25 cellular contexts compared by ENCODE assay signal in the genomic region with DNA sequence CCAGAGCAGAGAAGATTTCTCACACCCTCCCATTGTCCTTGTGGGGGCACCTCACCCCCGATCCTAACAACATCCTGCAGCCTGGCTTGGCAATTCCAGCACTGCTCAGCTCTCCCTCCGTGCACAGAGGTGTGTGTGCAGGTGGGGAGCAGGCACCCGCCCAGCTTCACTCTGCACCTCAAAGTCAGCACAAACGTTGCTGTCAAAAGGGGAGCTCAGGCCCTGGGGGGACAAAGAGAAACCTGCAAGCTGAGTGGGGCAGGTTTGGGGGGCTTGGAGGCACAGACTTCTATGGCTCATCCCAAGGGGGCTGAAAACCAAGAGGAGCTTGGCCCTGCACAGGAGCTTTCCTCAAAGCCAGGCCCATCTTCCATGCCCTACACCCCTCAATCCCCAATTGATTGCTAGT.
A peak's percentile ranks its signal among the peaks of the same experiment; 100 is the strongest.
DNase-seq lines count a peak whose midpoint lies in the region; TF ChIP-seq lines count a peak whose summit lies in the region.
"Had no signal": no experiment of that assay in that cellular context is flagged by ENCODE, and none has a peak within 500 bp of the region (broad histone marks: within the 10 kb centered on the region; RNA-seq: fewer than 3 reads in every experiment).

No MANE protein-coding gene starts in this region.

- H2AFZ ChIP-seq in neural progenitor cell (replicated peaks): no peak overlapping the region

- no peaks in the 10 kb centered on the region for H3K79me2 ChIP-seq in neural progenitor cell (ENCODE audit: low read depth)

- H3K9me3 ChIP-seq in colonic mucosa (no peaks in the 10 kb centered on the region), neural progenitor cell (ENCODE audit: low read depth) (no peaks in the 10 kb centered on the region), ascending aorta (no peaks in the 10 kb centered on the region)
- H3K9me3 ChIP-seq: lower lobe of right lung, SJCRH30, upper lobe of left lung had no signal

- H3K4me2 ChIP-seq in neural progenitor cell: no peak overlapping the region

- H3K27me3 ChIP-seq in colonic mucosa: no peaks in the 10 kb centered on the region
- H3K27me3 ChIP-seq in neural progenitor cell: no peaks in the 10 kb centered on the region
- no peaks in the 10 kb centered on the region for H3K27me3 ChIP-seq in ascending aorta
- H3K27me3 ChIP-seq in brain microvascular endothelial cell (replicated peaks): peaks cover 2% of the 10 kb centered on the region
- H3K27me3 ChIP-seq: SJCRH30, upper lobe of left lung had no signal

- no peaks in the 10 kb centered on the region for H3K36me3 Mint-ChIP-seq in activated CD4-positive, alpha-beta memory T cell treated with anti-CD3 and anti-CD28 coated beads, Interleukin-2, amount 10 ng/mL, durations not matched to agents 7 days and 5 days (ENCODE audit: low read depth)
- H3K36me3 Mint-ChIP-seq in activated CD4-positive, alpha-beta memory T cell treated with anti-CD3 and anti-CD28 coated beads for 36 hours: no peaks in the 10 kb centered on the region
- H3K36me3 Mint-ChIP-seq in neural progenitor cell: no peaks in the 10 kb centered on the region
- H3K36me3 Mint-ChIP-seq: activated naive CD8-positive, alpha-beta T cell treated with anti-CD3 and anti-CD28 coated beads, Interleukin-2, amount 10 ng/mL, durations not matched to agents 7 days and 5 days had no signal

- TF ChIP-seq CTCF in colonic mucosa (IDR thresholded peaks at IDR 0.05): no peak
- TF ChIP-seq CTCF in neural progenitor cell (IDR thresholded peaks at IDR 0.05): no peak
- no peak for TF ChIP-seq CTCF in ascending aorta (IDR thresholded peaks at IDR 0.05)
- no peak for TF ChIP-seq CTCF in brain microvascular endothelial cell (IDR thresholded peaks at IDR 0.05; ENCODE audit: low read depth, low read length, missing control alignments)

- no peak overlapping the region for H3K27ac Mint-ChIP-seq in activated CD4-positive, alpha-beta memory T cell treated with anti-CD3 and anti-CD28 coated beads, Interleukin-2, amount 10 ng/mL, durations not matched to agents 7 days and 5 days
- H3K27ac Mint-ChIP-seq in activated CD4-positive, alpha-beta memory T cell treated with anti-CD3 and anti-CD28 coated beads for 36 hours: no peak overlapping the region
- H3K27ac Mint-ChIP-seq in neural progenitor cell: peak overlapping the region; percentile 42
- H3K27ac Mint-ChIP-seq: activated naive CD8-positive, alpha-beta T cell treated with anti-CD3 and anti-CD28 coated beads, Interleukin-2, amount 10 ng/mL, durations not matched to agents 7 days and 5 days; CD4-positive, alpha-beta T cell; naive thymus-derived CD8-positive, alpha-beta T cell; stimulated activated naive B cell treated with anti-CD40 and anti-IgM and Interleukin-4, amounts not matched to agents 10 μg/mL and 1 μg/mL and 100 μg/mL, for 72 hours had no signal

- CTCF ChIA-PET in activated CD4-positive, alpha-beta memory T cell treated with anti-CD3 and anti-CD28 coated beads, Interleukin-2, amount 10 ng/mL, durations not matched to agents 7 days and 5 days (lab: Charles Lee): no interaction called here
- CTCF ChIA-PET in activated CD4-positive, alpha-beta memory T cell treated with anti-CD3 and anti-CD28 coated beads for 36 hours (lab: Charles Lee): no interaction called here

- no peaks in the 10 kb centered on the region for H4K20me1 ChIP-seq in neural progenitor cell (ENCODE audit: low read depth)

- POLR2A ChIA-PET in activated CD4-positive, alpha-beta memory T cell treated with anti-CD3 and anti-CD28 coated beads, Interleukin-2, amount 10 ng/mL, durations not matched to agents 7 days and 5 days (lab: Charles Lee): no interaction called here
- POLR2A ChIA-PET in activated CD4-positive, alpha-beta memory T cell treated with anti-CD3 and anti-CD28 coated beads for 36 hours (lab: Charles Lee): no interaction called here

- no peak overlapping the region for H3K4me3 Mint-ChIP-seq in activated CD4-positive, alpha-beta memory T cell treated with anti-CD3 and anti-CD28 coated beads, Interleukin-2, amount 10 ng/mL, durations not matched to agents 7 days and 5 days
- H3K4me3 Mint-ChIP-seq in activated CD4-positive, alpha-beta memory T cell treated with anti-CD3 and anti-CD28 coated beads for 36 hours: no peak overlapping the region
- no peak overlapping the region for H3K4me3 Mint-ChIP-seq in neural progenitor cell
- H3K4me3 Mint-ChIP-seq: activated naive CD8-positive, alpha-beta T cell treated with anti-CD3 and anti-CD28 coated beads, Interleukin-2, amount 10 ng/mL, durations not matched to agents 7 days and 5 days; CD4-positive, alpha-beta T cell; naive thymus-derived CD8-positive, alpha-beta T cell; stimulated activated naive B cell treated with anti-CD40 and anti-IgM and Interleukin-4, amounts not matched to agents 10 μg/mL and 1 μg/mL and 100 μg/mL, for 72 hours had no signal

- intact Hi-C loops in activated CD4-positive, alpha-beta memory T cell treated with anti-CD3 and anti-CD28 coated beads for 36 hours (cut with micrococcal nuclease): no loop called here
- intact Hi-C loops in colonic mucosa (cut with DNase I) (no loop called here), ascending aorta (cut with DNase I) (no loop called here)

- no peak overlapping the region for H3K9ac ChIP-seq in colonic mucosa (ENCODE audit: low read depth in 2 of 2, low read length in 2 of 2)
- no peak overlapping the region for H3K9ac ChIP-seq in neural progenitor cell

- H3K4me1 ChIP-seq in colonic mucosa (no peaks in the 10 kb centered on the region), neural progenitor cell (peaks cover 6% of the 10 kb centered on the region), ascending aorta (peaks cover 0 to 12% of the 10 kb centered on the region in 2 donors)
- H3K4me1 ChIP-seq: lower lobe of right lung had no signal

- DNase-seq in activated CD4-positive, alpha-beta memory T cell treated with anti-CD3 and anti-CD28 coated beads, Interleukin-2, amount 10 ng/mL, durations not matched to agents 7 days and 5 days: peak; percentile 12
- DNase-seq in activated CD4-positive, alpha-beta memory T cell treated with anti-CD3 and anti-CD28 coated beads for 36 hours: no peak
- DNase-seq in AG08396 (ENCODE audit: low spot score) (peak; percentile 1), colonic mucosa (peak; percentile 11), neural progenitor cell (ENCODE audit: low spot score) (no peak), ascending aorta (ENCODE audit: low spot score in 2 of 2) (no peak), HuH-7 (ENCODE audit: low spot score) (no peak), brain microvascular endothelial cell (no peak)
- DNase-seq: activated CD4-positive, alpha-beta T cell treated with anti-CD3 and anti-CD28 coated beads for 48 hours; activated gamma-delta T cell; activated naive CD8-positive, alpha-beta T cell treated with anti-CD3 and anti-CD28 coated beads, Interleukin-2, amount 10 ng/mL, durations not matched to agents 7 days and 5 days; caudate nucleus; CD4-positive, alpha-beta T cell; glutamatergic neuron; lower lobe of right lung; NCI-H1048; NCI-H1694; occipital lobe; stimulated activated naive B cell treated with anti-CD40 and anti-IgM and Interleukin-4, amounts not matched to agents 10 μg/mL and 1 μg/mL and 100 μg/mL, for 72 hours; substantia nigra; T-helper 9 cell; upper lobe of left lung had no signal

- H3K4me3 ChIP-seq in colonic mucosa (no peak overlapping the region), neural progenitor cell (no peak overlapping the region), ascending aorta (no peak overlapping the region), brain microvascular endothelial cell (ENCODE audit: low read depth, low read length) (no peak overlapping the region)
- H3K4me3 ChIP-seq: K562, lower lobe of right lung, SJCRH30, upper lobe of left lung had no signal

- peaks cover 17% of the 10 kb centered on the region for H3K27me3 Mint-ChIP-seq in activated CD4-positive, alpha-beta memory T cell treated with anti-CD3 and anti-CD28 coated beads, Interleukin-2, amount 10 ng/mL, durations not matched to agents 7 days and 5 days
- no peaks in the 10 kb centered on the region for H3K27me3 Mint-ChIP-seq in activated CD4-positive, alpha-beta memory T cell treated with anti-CD3 and anti-CD28 coated beads for 36 hours
- H3K27me3 Mint-ChIP-seq in neural progenitor cell (ENCODE audit: insufficient read depth, low read depth): peaks cover 7% of the 10 kb centered on the region
- H3K27me3 Mint-ChIP-seq: CD4-positive, alpha-beta T cell; naive thymus-derived CD8-positive, alpha-beta T cell had no signal

- no peaks in the 10 kb centered on the region for H3F3A ChIP-seq in neural progenitor cell (ENCODE audit: low read depth)

- in situ Hi-C loops in brain microvascular endothelial cell (cut with HindIII; ENCODE audit: low pct_ligation_motif_present, low sequenced_read_pairs): no loop called here

- H3K4me1 Mint-ChIP-seq in activated CD4-positive, alpha-beta memory T cell treated with anti-CD3 and anti-CD28 coated beads, Interleukin-2, amount 10 ng/mL, durations not matched to agents 7 days and 5 days: peaks cover 3% of the 10 kb centered on the region
- peaks cover 2% of the 10 kb centered on the region for H3K4me1 Mint-ChIP-seq in activated CD4-positive, alpha-beta memory T cell treated with anti-CD3 and anti-CD28 coated beads for 36 hours (ENCODE audit: low read depth)
- peaks cover 30% of the 10 kb centered on the region for H3K4me1 Mint-ChIP-seq in neural progenitor cell
- H3K4me1 Mint-ChIP-seq: activated naive CD8-positive, alpha-beta T cell treated with anti-CD3 and anti-CD28 coated beads, Interleukin-2, amount 10 ng/mL, durations not matched to agents 7 days and 5 days had no signal

- H3K27ac ChIP-seq in colonic mucosa: no peak overlapping the region
- no peak overlapping the region for H3K27ac ChIP-seq in neural progenitor cell
- no peak overlapping the region for H3K27ac ChIP-seq in ascending aorta
- no peak overlapping the region for H3K27ac ChIP-seq in brain microvascular endothelial cell
- H3K27ac ChIP-seq: SJCRH30, upper lobe of left lung had no signal

- H3K36me3 ChIP-seq in colonic mucosa: no peaks in the 10 kb centered on the region
- H3K36me3 ChIP-seq in neural progenitor cell: peaks cover 5% of the 10 kb centered on the region
- no peaks in the 10 kb centered on the region for H3K36me3 ChIP-seq in ascending aorta
- H3K36me3 ChIP-seq in brain microvascular endothelial cell (replicated peaks): no peaks in the 10 kb centered on the region
- H3K36me3 ChIP-seq: lower lobe of right lung, SJCRH30, upper lobe of left lung had no signal

- no peaks in the 10 kb centered on the region for H3K9me3 Mint-ChIP-seq in activated CD4-positive, alpha-beta memory T cell treated with anti-CD3 and anti-CD28 coated beads, Interleukin-2, amount 10 ng/mL, durations not matched to agents 7 days and 5 days
- peaks cover 3% of the 10 kb centered on the region for H3K9me3 Mint-ChIP-seq in activated CD4-positive, alpha-beta memory T cell treated with anti-CD3 and anti-CD28 coated beads for 36 hours
- peaks cover 17% of the 10 kb centered on the region for H3K9me3 Mint-ChIP-seq in neural progenitor cell
- H3K9me3 Mint-ChIP-seq: activated naive CD8-positive, alpha-beta T cell treated with anti-CD3 and anti-CD28 coated beads, Interleukin-2, amount 10 ng/mL, durations not matched to agents 7 days and 5 days; CD4-positive, alpha-beta T cell had no signal

Comparison
In these comparisons a context has a peak if more than half of its experiments do, and no peak if none do; other contexts are left out.
1. DNase-seq: peak in activated CD4-positive, alpha-beta memory T cell treated with anti-CD3 and anti-CD28 coated beads, Interleukin-2, amount 10 ng/mL, durations not matched to agents 7 days and 5 days (single experiment), AG08396 (single experiment) and colonic mucosa (single experiment); none in activated CD4-positive, alpha-beta memory T cell treated with anti-CD3 and anti-CD28 coated beads for 36 hours (single experiment), neural progenitor cell (single experiment), ascending aorta (0 of 2), HuH-7 (single experiment) and brain microvascular endothelial cell (single experiment).